Comparison of ENCODE assay signal across 13 cellular contexts in genomic region chr11:59247535-59248227, GRCh38. TPM values are rescaled to one million over a fixed set of nuclear protein-coding genes. Genes with fewer than 3 reads are reported as not detected.
DNase-seq lines count a peak whose midpoint lies in the region; ATAC-seq, FAIRE-seq and TF ChIP-seq lines count a peak whose summit lies in the region.
"Had no signal": no experiment of that assay in that cellular context is flagged by ENCODE, and none has a peak within 500 bp of the region (broad histone marks: within the 10 kb centered on the region; RNA-seq: fewer than 3 reads in every experiment).

No MANE protein-coding gene starts in this region.

- CTCF ChIA-PET in HepG2 (lab: Yijun Ruan, JAX; ENCODE audit: low intra/inter-chr PET ratio, low total read pairs) (no interaction called here), SK-N-SH (lab: Yijun Ruan, JAX) (interaction anchor here (1.1 kb wide), 1 partner anchor 182 kb away, joined by 3 read pairs; no protein-coding TSS in a partner anchor)

- H2AFZ ChIP-seq in HepG2 (ENCODE audit: low read length) (no peak overlapping the region), SK-N-SH (ENCODE audit: low read depth) (no peak overlapping the region)

- H3K36me3 ChIP-seq in right lobe of liver (no peaks in the 10 kb centered on the region), HepG2 (replicated peaks in 1 of 2; ENCODE audit: control insufficient read depth in 1 of 2, insufficient read depth in 2 of 2, low read length in 2 of 2) (no peaks in the 10 kb centered on the region), SK-N-SH (replicated peaks in 1 of 2; ENCODE audit: control insufficient read depth in 1 of 2, insufficient read depth in 2 of 2, low read length in 1 of 2) (no peaks in the 10 kb centered on the region)

- TF ChIP-seq CTCF in right lobe of liver (IDR thresholded peaks at IDR 0.05) (no peak), HepG2 (CRISPR knock-in tag; IDR thresholded peaks at IDR 0.05) (no peak), fibroblast of villous mesenchyme (IDR thresholded peaks at IDR 0.05; ENCODE audit: insufficient read depth, low read depth, low read length) (no peak), SK-N-SH (IDR thresholded peaks at IDR 0.05) (no peak)

- peaks cover 2% of the 10 kb centered on the region for H3K27me3 Mint-ChIP-seq in activated T-helper 2 cell treated with anti-CD3 and anti-CD28 coated beads, Interferon-gamma antibody, Interleukin-2, Interleukin-4, amounts not matched to agents 10 μg/mL and 5 μg/mL and 100 μg/mL, durations not matched to agents 14 hours and 24 hours and 36 hours (ENCODE audit: low read depth)
- H3K27me3 Mint-ChIP-seq: activated B cell treated with CpG ODN at 0.5 μM for 24 hours had no signal

- no peaks in the 10 kb centered on the region for H3K9me3 ChIP-seq in right lobe of liver
- no peaks in the 10 kb centered on the region for H3K9me3 ChIP-seq in HepG2 (ENCODE audit: low read length)
- H3K9me3 ChIP-seq in SK-N-SH: no peaks in the 10 kb centered on the region

- TF ChIP-seq EP300 in HepG2 (IDR thresholded peaks at IDR 0.05; ENCODE audit: low read depth in 2 of 2, low read length in 2 of 2) (no peak), HepG2 (CRISPR knock-in tag; IDR thresholded peaks at IDR 0.05; ENCODE audit: borderline replicate concordance) (no peak), SK-N-SH (IDR thresholded peaks at IDR 0.05; ENCODE audit: borderline replicate concordance in 1 of 2, low read depth in 1 of 2, low read length in 1 of 2) (no peak)

- H3K4me1 Mint-ChIP-seq in activated T-helper 2 cell treated with anti-CD3 and anti-CD28 coated beads, Interferon-gamma antibody, Interleukin-2, Interleukin-4, amounts not matched to agents 10 μg/mL and 5 μg/mL and 100 μg/mL, durations not matched to agents 14 hours and 24 hours and 36 hours (ENCODE audit: low read depth): peaks cover 9% of the 10 kb centered on the region

- 30% methylated on average over 2 of the region's 2 CpGs for WGBS in right lobe of liver (ENCODE audit: insufficient coverage, low coverage, low lambda C conversion rate, missing lambda C conversion rate)
- 0% methylated on average over 2 of the region's 2 CpGs for WGBS in HepG2 (ENCODE audit: low lambda C conversion rate)
- 0% methylated on average over 2 of the region's 2 CpGs for WGBS in SK-N-SH (ENCODE audit: low lambda C conversion rate)

- intact Hi-C loops in right lobe of liver (cut with DNase I): no loop called here
- intact Hi-C loops in HepG2 (cut with micrococcal nuclease; ENCODE audit: unreplicated experiment): no loop called here
- intact Hi-C loops in activated T-helper 2 cell treated with anti-CD3 and anti-CD28 coated beads, Interferon-gamma antibody, Interleukin-2, Interleukin-4, amounts not matched to agents 10 μg/mL and 5 μg/mL and 100 μg/mL, durations not matched to agents 14 hours and 24 hours and 36 hours (cut with micrococcal nuclease): no loop called here

- ATAC-seq in right lobe of liver (peak; percentile 50 to 68 (median 52)), HepG2 (no peak)
- ATAC-seq: HCT116 had no signal

- FAIRE-seq in HepG2 (lab: Jason Lieb, UNC): no peak

- H3F3A ChIP-seq in SK-N-SH (replicated peaks; ENCODE audit: insufficient read depth): no peaks in the 10 kb centered on the region

- H3K27ac ChIP-seq in right lobe of liver: no peak overlapping the region
- no peak overlapping the region for H3K27ac ChIP-seq in HepG2 (ENCODE audit: extremely low read length, insufficient read depth, low read length)
- no peak overlapping the region for H3K27ac ChIP-seq in SK-N-SH (ENCODE audit: low read depth in 2 of 2, low read length in 1 of 2)

- DNase-seq in right lobe of liver (no peak), HepG2 (ENCODE audit: low spot score) (no peak), SIG-M5 (lab: John Stamatoyannopoulos, UW) (peak; percentile 20), fibroblast of villous mesenchyme (ENCODE audit: low read depth) (peak; percentile 42), ureter (ENCODE audit: low spot score) (peak; percentile 64), SK-N-SH (no peak), DMS114 treated with DMSO at 0.1 percent for 48 hours (lab: John Stamatoyannopoulos, UW; ENCODE audit: unreplicated experiment) (no peak)
- no peak for DNase-seq in activated T-helper 2 cell treated with anti-CD3 and anti-CD28 coated beads, Interferon-gamma antibody, Interleukin-2, Interleukin-4, amounts not matched to agents 10 μg/mL and 5 μg/mL and 100 μg/mL, durations not matched to agents 14 hours and 24 hours and 36 hours (ENCODE audit: low spot score)
- DNase-seq: activated B cell treated with CpG ODN at 0.5 μM for 24 hours; anterior cingulate cortex; glutamatergic neuron; NK-92 treated with Interleukin-12 subunit alpha and Interleukin-12 subunit beta, amount 100 ng/mL, for 24 hours had no signal

- no peaks in the 10 kb centered on the region for H3K79me2 ChIP-seq in HepG2 (ENCODE audit: insufficient read depth, low read length)
- no peaks in the 10 kb centered on the region for H3K79me2 ChIP-seq in SK-N-SH (ENCODE audit: insufficient read depth)

- H3K27me3 ChIP-seq in right lobe of liver: no peaks in the 10 kb centered on the region
- H3K27me3 ChIP-seq in HepG2 (ENCODE audit: control insufficient read depth in 1 of 2, insufficient read depth in 2 of 2, low read length in 2 of 2): no peaks in the 10 kb centered on the region; a peak in 1 of 5 replicates
- peaks cover 4% of the 10 kb centered on the region; the same call in 1 of the 2 replicates for H3K27me3 ChIP-seq in SK-N-SH (ENCODE audit: insufficient read depth)

- TF ChIP-seq POLR2A in right lobe of liver (IDR thresholded peaks at IDR 0.05): no peak
- no peak for TF ChIP-seq POLR2A in HepG2 (IDR thresholded peaks at IDR 0.05; ENCODE audit: insufficient read depth in 1 of 2, low read depth in 2 of 2, low read length in 2 of 2)

- in situ Hi-C loops in HepG2 (cut with HindIII; ENCODE audit: extremely low pct_ligation_motif_present, low pct_unique_long_range_greater_than_20kb): no loop called here

- no peak overlapping the region for H3K4me3 Mint-ChIP-seq in activated T-helper 2 cell treated with anti-CD3 and anti-CD28 coated beads, Interferon-gamma antibody, Interleukin-2, Interleukin-4, amounts not matched to agents 10 μg/mL and 5 μg/mL and 100 μg/mL, durations not matched to agents 14 hours and 24 hours and 36 hours (ENCODE audit: low read depth)
- H3K4me3 Mint-ChIP-seq: activated B cell treated with CpG ODN at 0.5 μM for 24 hours had no signal

- POLR2A ChIA-PET in HepG2 (lab: Yijun Ruan, JAX) (no interaction called here), SK-N-SH (lab: Yijun Ruan, JAX) (no interaction called here)

- no peaks in the 10 kb centered on the region for H3K9me2 ChIP-seq in SK-N-SH

- H3K4me2 ChIP-seq in HepG2 (ENCODE audit: low read depth, low read length) (no peak overlapping the region), SK-N-SH (no peak overlapping the region)

- no peaks in the 10 kb centered on the region for H3K9me3 Mint-ChIP-seq in activated T-helper 2 cell treated with anti-CD3 and anti-CD28 coated beads, Interferon-gamma antibody, Interleukin-2, Interleukin-4, amounts not matched to agents 10 μg/mL and 5 μg/mL and 100 μg/mL, durations not matched to agents 14 hours and 24 hours and 36 hours
- H3K9me3 Mint-ChIP-seq: activated B cell treated with CpG ODN at 0.5 μM for 24 hours had no signal

- H3K9ac ChIP-seq in HepG2 (ENCODE audit: insufficient read depth, low read depth, low read length) (no peak overlapping the region), SK-N-SH (no peak overlapping the region)

- TF ChIP-seq RAD21 in HepG2 (CRISPR knock-in tag; IDR thresholded peaks at IDR 0.05) (no peak), SK-N-SH (IDR thresholded peaks at IDR 0.05; ENCODE audit: low read length) (no peak)

- no peaks in the 10 kb centered on the region for H4K20me1 ChIP-seq in HepG2 (ENCODE audit: insufficient read depth, low read length)
- H4K20me1 ChIP-seq in SK-N-SH (ENCODE audit: insufficient read depth): no peaks in the 10 kb centered on the region

- no peaks in the 10 kb centered on the region for H3K36me3 Mint-ChIP-seq in activated T-helper 2 cell treated with anti-CD3 and anti-CD28 coated beads, Interferon-gamma antibody, Interleukin-2, Interleukin-4, amounts not matched to agents 10 μg/mL and 5 μg/mL and 100 μg/mL, durations not matched to agents 14 hours and 24 hours and 36 hours (ENCODE audit: low read depth)

- no peaks in the 10 kb centered on the region for H3K4me1 ChIP-seq in right lobe of liver
- no peaks in the 10 kb centered on the region for H3K4me1 ChIP-seq in HepG2 (ENCODE audit: insufficient read depth, low read length)
- H3K4me1 ChIP-seq in SK-N-SH (ENCODE audit: control insufficient read depth in 1 of 2, insufficient read depth in 2 of 2, low read depth in 1 of 2, low read length in 1 of 2): no peaks in the 10 kb centered on the region

- no peak overlapping the region for H3K4me3 ChIP-seq in right lobe of liver
- H3K4me3 ChIP-seq in HepG2 (replicated peaks in 1 of 3; ENCODE audit: insufficient read depth in 1 of 3, low read depth in 2 of 3, low read length in 3 of 3): no peak overlapping the region
- no peak overlapping the region for H3K4me3 ChIP-seq in fibroblast of villous mesenchyme (ENCODE audit: low read depth, low read length)
- no peak overlapping the region for H3K4me3 ChIP-seq in SK-N-SH (ENCODE audit: low read depth in 2 of 2, low read length in 1 of 2)

- no TSS peak for BruUV-seq in HepG2 (replicated peaks; lab: Mats Ljungman, UMichigan)

- no peak overlapping the region for H3K27ac Mint-ChIP-seq in activated T-helper 2 cell treated with anti-CD3 and anti-CD28 coated beads, Interferon-gamma antibody, Interleukin-2, Interleukin-4, amounts not matched to agents 10 μg/mL and 5 μg/mL and 100 μg/mL, durations not matched to agents 14 hours and 24 hours and 36 hours
- H3K27ac Mint-ChIP-seq: activated B cell treated with CpG ODN at 0.5 μM for 24 hours had no signal

RNA-seq across cellular contexts. Expression of gene MPEG1, which starts 35.0 kb away (rescaled TPM):
- total RNA-seq in right lobe of liver (10 to 100 TPM in 2 of 6 experiments, 1 to 10 TPM in 4; 5.6 to 22.6 (median 7.4) TPM), HepG2 (2016; rRNA removed; fragmentation: Illumina TruSeq; extraction: Trizol) (not detected in 2 replicates), fibroblast of villous mesenchyme (not detected in 2 replicates), ureter (9.4 TPM)
- total RNA-seq in HepG2 (2016; cell fraction: cytosol; rRNA removed; fragmentation: Illumina TruSeq; extraction: Trizol; ENCODE audit: low read depth): not detected in 2 replicates
- total RNA-seq in HepG2 (2016; cell fraction: insoluble cytoplasmic fraction; rRNA removed; fragmentation: Illumina TruSeq; extraction: Trizol): not detected in 2 replicates
- total RNA-seq in HepG2 (2016; cell fraction: membrane; rRNA removed; fragmentation: Illumina TruSeq; extraction: Trizol): not detected in 2 replicates
- total RNA-seq in HepG2 (2016; cell fraction: nucleus; rRNA removed; fragmentation: Illumina TruSeq; extraction: Trizol): not detected in 2 replicates
- polyA plus RNA-seq in HepG2 (2011; rRNA removed) (not detected in 2 replicates), SK-N-SH (2012; rRNA removed) (not detected in 2 replicates)
- polyA plus RNA-seq in HepG2 (2011; cell fraction: cytosol; rRNA removed): not detected in 2 replicates
- not detected in 2 replicates for polyA plus RNA-seq in HepG2 (2011; cell fraction: nucleus; rRNA removed)
- polyA plus RNA-seq in HepG2 (2012): not detected in 2 replicates
- not detected in 2 replicates for polyA plus RNA-seq in HepG2 (2016; cell fraction: cytosol; fragmentation: Illumina TruSeq; extraction: Trizol; ENCODE audit: low read depth)
- polyA plus RNA-seq in HepG2 (2016; cell fraction: insoluble cytoplasmic fraction; fragmentation: Illumina TruSeq; extraction: Trizol; ENCODE audit: low read depth): not detected in 2 replicates
- polyA plus RNA-seq in HepG2 (2016; cell fraction: membrane; fragmentation: Illumina TruSeq; extraction: Trizol; ENCODE audit: low read depth): not detected in 2 replicates
- polyA plus RNA-seq in HepG2 (2016; cell fraction: nucleus; fragmentation: Illumina TruSeq; extraction: Trizol; ENCODE audit: insufficient read depth, low read depth): not detected in 2 replicates
- polyA minus RNA-seq in HepG2 (2011; rRNA and poly(A)+ RNA removed; ENCODE audit: low replicate concordance): not detected in 2 replicates
- not detected in 2 replicates for polyA minus RNA-seq in HepG2 (2011; cell fraction: cytosol; rRNA and poly(A)+ RNA removed)
- polyA minus RNA-seq in HepG2 (2011; cell fraction: nucleus; rRNA and poly(A)+ RNA removed): not detected in 2 replicates
- not detected in 2 replicates for polyA plus RNA-seq in SK-N-SH (2012; cell fraction: cytosol; rRNA removed)
- not detected in 2 replicates for polyA plus RNA-seq in SK-N-SH (2012; cell fraction: nucleus; rRNA removed)
- 0.05 TPM in 1 of 2 replicates, not detected in the other for total RNA-seq in activated T-helper 2 cell treated with anti-CD3 and anti-CD28 coated beads, Interferon-gamma antibody, Interleukin-2, Interleukin-4, amounts not matched to agents 10 μg/mL and 5 μg/mL and 100 μg/mL, durations not matched to agents 14 hours and 24 hours and 36 hours

Comparison
In these comparisons a context has a peak if more than half of its experiments do, and no peak if none do; other contexts are left out.
1. DNase-seq: peak in SIG-M5 (single experiment), fibroblast of villous mesenchyme (single experiment) and ureter (single experiment); none in right lobe of liver (0 of 3), HepG2 (single experiment), SK-N-SH (single experiment), DMS114 treated with DMSO at 0.1 percent for 48 hours (single experiment) and activated T-helper 2 cell treated with anti-CD3 and anti-CD28 coated beads, Interferon-gamma antibody, Interleukin-2, Interleukin-4, amounts not matched to agents 10 μg/mL and 5 μg/mL and 100 μg/mL, durations not matched to agents 14 hours and 24 hours and 36 hours (single experiment).